Comparison of ENCODE assay signal across 20 cellular contexts in the genomic region with DNA sequence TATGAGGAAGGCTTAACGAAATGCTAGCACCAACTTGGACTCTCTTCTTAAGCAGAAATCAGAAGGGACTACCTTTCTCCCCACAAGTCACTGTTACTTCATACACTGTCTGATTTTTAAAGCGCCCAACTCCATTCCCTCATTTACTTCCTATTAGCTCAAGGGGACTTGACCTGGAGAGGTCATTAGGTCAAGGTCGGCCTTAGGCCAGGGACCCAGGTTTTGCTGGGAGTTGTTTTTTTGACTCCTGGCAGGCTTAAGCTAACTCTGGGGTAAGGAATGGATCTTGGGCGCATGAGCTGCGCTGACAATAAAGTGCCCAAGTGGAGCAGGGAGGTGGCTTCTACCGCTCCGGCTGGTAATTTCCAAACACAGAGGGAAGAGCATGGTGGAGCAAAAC. TPM values are rescaled to one million over a fixed set of nuclear protein-coding genes. Genes with fewer than 3 reads are reported as not detected.
"Had no signal": no experiment of that assay in that cellular context is flagged by ENCODE, and none has a peak within 500 bp of the region (broad histone marks: within the 10 kb centered on the region; RNA-seq: fewer than 3 reads in every experiment).

No MANE protein-coding gene starts in this region.

- H3K4me3 ChIP-seq: colonic mucosa, heart right ventricle, mucosa of descending colon, suprapubic skin, thyroid gland had no signal

- DNase-seq: colonic mucosa; dermis blood vessel endothelial cell; endodermal cell; heart right ventricle; hypothalamus; kidney glomerular epithelial cell; mucosa of descending colon; posterior cingulate gyrus; small intestine; stimulated activated CD4-positive, alpha-beta T cell treated with anti-CD3 and anti-CD28 coated beads, Interleukin-12 subunit alpha, Interleukin-12 subunit beta, amount 100 ng/mL, for 4 hours; stimulated activated naive CD4-positive, alpha-beta T cell; thyroid gland had no signal

- ATAC-seq: heart right ventricle; left lobe of liver; mucosa of descending colon; naive thymus-derived CD8-positive, alpha-beta T cell had no signal

- H3K9me3 ChIP-seq: colonic mucosa, heart right ventricle, mucosa of descending colon, suprapubic skin, thyroid gland had no signal

- FAIRE-seq: frontal cortex, islet of Langerhans, small intestine, urothelium cell line had no signal

- H3K4me1 ChIP-seq: colonic mucosa, heart right ventricle, suprapubic skin, thyroid gland had no signal

- H3K27ac ChIP-seq: colonic mucosa, heart right ventricle, neutrophil, suprapubic skin, thyroid gland had no signal

- H3K27me3 ChIP-seq: colonic mucosa, heart right ventricle, neutrophil, suprapubic skin, thyroid gland had no signal

- H3K4me1 Mint-ChIP-seq: endodermal cell had no signal

- H3K27me3 Mint-ChIP-seq: naive thymus-derived CD8-positive, alpha-beta T cell; type B pancreatic cell had no signal

- H3K9me3 Mint-ChIP-seq: endodermal cell; naive thymus-derived CD8-positive, alpha-beta T cell; type B pancreatic cell had no signal

- H3K27ac Mint-ChIP-seq: endodermal cell, type B pancreatic cell had no signal

- H3K4me3 Mint-ChIP-seq: endodermal cell; naive thymus-derived CD8-positive, alpha-beta T cell; type B pancreatic cell had no signal

RNA-seq across cellular contexts. Expression of a gene that starts 23.6 kb away (rescaled TPM):
- total RNA-seq: naive thymus-derived CD8-positive, alpha-beta T cell had no signal
